In the genomic region with DNA sequence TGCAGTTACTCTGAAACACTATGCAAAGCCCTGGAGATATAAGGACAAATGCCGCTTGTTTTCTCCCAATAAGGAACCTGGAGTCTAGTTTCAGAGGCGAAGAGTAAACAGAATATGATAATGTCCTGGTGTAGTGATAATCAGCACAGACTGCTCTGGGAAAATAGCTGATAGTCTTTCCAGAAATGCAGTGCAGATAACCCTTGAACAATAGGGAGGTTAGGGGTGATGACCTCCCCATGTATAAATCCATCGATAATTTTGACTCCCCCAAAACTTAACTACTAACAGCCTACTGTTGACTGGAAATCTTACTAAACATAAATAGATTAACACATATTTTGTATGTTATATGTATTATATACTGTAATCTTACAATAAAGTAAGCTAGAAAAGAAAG, we compare ENCODE assay signal across 17 cellular contexts.
DNase-seq lines count a peak whose midpoint lies in the region; ATAC-seq and TF ChIP-seq lines count a peak whose summit lies in the region.
"Had no signal": no experiment of that assay in that cellular context is flagged by ENCODE, and none has a peak within 500 bp of the region (broad histone marks: within the 10 kb centered on the region; RNA-seq: fewer than 3 reads in every experiment).

No MANE protein-coding gene starts in this region.

- ATAC-seq in GM18873 (IDR thresholded peaks at IDR 0.05; ENCODE audit: low FRiP score, unreplicated experiment) (no peak), GM21528 (IDR thresholded peaks at IDR 0.05; ENCODE audit: low FRiP score, unreplicated experiment) (no peak)
- ATAC-seq: A549; CD8-positive, alpha-beta T cell had no signal

- H3K27ac ChIP-seq in VCaP: peak overlapping the region; percentile 89
- H3K27ac ChIP-seq: 22Rv1; A549; BLaER1 treated with 17β-estradiol and CSF1 and Interleukin-3, amounts not matched to agents 10 nM and 100 nM; C4-2B had no signal

- no peak for TF ChIP-seq CTCF in VCaP (conservative IDR thresholded peaks at IDR 0.05)

- peak; percentile 30 for DNase-seq in NCI-H146 (lab: John Stamatoyannopoulos, UW)
- DNase-seq in NCI-H146 treated with DMSO at 0.1 percent for 48 hours (lab: John Stamatoyannopoulos, UW; ENCODE audit: unreplicated experiment): no peak
- peak; percentile 32 to 49 for DNase-seq in NCI-H526 (lab: John Stamatoyannopoulos, UW)
- DNase-seq: AML-193; Caco-2; Calu3; CD4-positive, alpha-beta T cell; CD8-positive, alpha-beta T cell; DMS79 treated with DMSO at 0.1 percent for 48 hours; GF-D8 had no signal
